In genomic region chr5:163350083-163350482, GRCh38 we compare ENCODE assay signal across 11 cellular contexts.
DNase-seq lines count a peak whose midpoint lies in the region; ATAC-seq and TF ChIP-seq lines count a peak whose summit lies in the region.
"Had no signal": no experiment of that assay in that cellular context is flagged by ENCODE, and none has a peak within 500 bp of the region (broad histone marks: within the 10 kb centered on the region; RNA-seq: fewer than 3 reads in every experiment).

No MANE protein-coding gene starts in this region.

- DNase-seq in MV-4-11 (lab: John Stamatoyannopoulos, UW): peak; percentile 63
- peak; percentile 38 to 60 for DNase-seq in cardiac fibroblast (ENCODE audit: low read depth in 2 of 2)
- DNase-seq in retinal pigment epithelial cell (ENCODE audit: low read depth): no peak
- no peak for DNase-seq in DMS79 treated with DMSO at 0.1 percent for 48 hours (lab: John Stamatoyannopoulos, UW)
- DNase-seq in hypothalamus (lab: John Stamatoyannopoulos, UW): no peak
- DNase-seq in cerebellar nuclear complex (lab: John Stamatoyannopoulos, UW): no peak
- DNase-seq: activated CD4-positive, CD25-positive, alpha-beta regulatory T cell treated with anti-CD3 and anti-CD28 coated beads, Interleukin-2, amount 50 U/mL, for 72 hours; left ventricle myocardium superior; right cardiac atrium had no signal

- H3K4me3 ChIP-seq in cardiac fibroblast (replicated peaks in 1 of 2; ENCODE audit: low read depth in 2 of 2, low read length in 2 of 2) (no peak overlapping the region), retinal pigment epithelial cell (ENCODE audit: low read length) (no peak overlapping the region)

- TF ChIP-seq CTCF in cardiac fibroblast (IDR thresholded peaks at IDR 0.05; ENCODE audit: low read depth, low read length): peak; percentile 38
- TF ChIP-seq CTCF in retinal pigment epithelial cell (conservative IDR thresholded peaks at IDR 0.05; ENCODE audit: low read depth, low read length): peak; percentile 20

- peak; percentile 35 for ATAC-seq in GM18907 (IDR thresholded peaks at IDR 0.05; ENCODE audit: unreplicated experiment)
- ATAC-seq in GM21367 (IDR thresholded peaks at IDR 0.05; ENCODE audit: unreplicated experiment): no peak
- ATAC-seq: left ventricle myocardium superior, right cardiac atrium had no signal

Comparison
In these comparisons a context has a peak if more than half of its experiments do, and no peak if none do; other contexts are left out.
1. DNase-seq: peak in MV-4-11 (single experiment) and cardiac fibroblast (2 of 2); none in retinal pigment epithelial cell (single experiment), DMS79 treated with DMSO at 0.1 percent for 48 hours (single experiment), hypothalamus (0 of 51) and cerebellar nuclear complex (0 of 2).